Comparison of ENCODE assay signal across 1 cellular context in genomic region chr16:84947996-84948854, GRCh38.
A peak's percentile ranks its signal among the peaks of the same experiment; 100 is the strongest.
TF ChIP-seq lines count a peak whose summit lies in the region.

No MANE protein-coding gene starts in this region.

TF ChIP-seq in HepG2, 621 proteins besides CTCF, POLR2A, EP300 and RAD21 (continued from another document and continues in another):
- TF ChIP-seq ZNF318 (CRISPR knock-in tag; IDR thresholded peaks at IDR 0.05) (no peak), CEBPB (IDR thresholded peaks at IDR 0.05; ENCODE audit: borderline replicate concordance, low read depth, low read length) (no peak), ZNF337 (CRISPR knock-in tag; IDR thresholded peaks at IDR 0.05; ENCODE audit: borderline replicate concordance, low read depth) (no peak), TCF7 (IDR thresholded peaks at IDR 0.05; ENCODE audit: low read depth) (no peak), ZFP90 (CRISPR knock-in tag; IDR thresholded peaks at IDR 0.05; ENCODE audit: borderline replicate concordance) (no peak), ZNF282 (IDR thresholded peaks at IDR 0.05; ENCODE audit: partially characterized antibody) (no peak), TEAD3 (CRISPR knock-in tag; optimal IDR thresholded peaks at IDR 0.05; ENCODE audit: borderline replicate concordance) (no peak), CBX1 (IDR thresholded peaks at IDR 0.05; ENCODE audit: low read depth) (peak; percentile 56), CHCHD3 (CRISPR knock-in tag; IDR thresholded peaks at IDR 0.05) (no peak), CREM (IDR thresholded peaks at IDR 0.05) (no peak), CREM (CRISPR knock-in tag; IDR thresholded peaks at IDR 0.05) (no peak), HDAC6 (IDR thresholded peaks at IDR 0.05; ENCODE audit: low read depth, low read length) (no peak), CSRNP2 (CRISPR knock-in tag; conservative IDR thresholded peaks at IDR 0.05; ENCODE audit: low read depth) (no peak), CBX5 (CRISPR knock-in tag; IDR thresholded peaks at IDR 0.05; ENCODE audit: borderline replicate concordance) (no peak), FOXJ3 (CRISPR knock-in tag; IDR thresholded peaks at IDR 0.05; ENCODE audit: borderline replicate concordance) (no peak; the same call in 1 of the 2 replicates), MTA3 (CRISPR knock-in tag; IDR thresholded peaks at IDR 0.05) (no peak), ZFP41 (CRISPR knock-in tag; IDR thresholded peaks at IDR 0.05; ENCODE audit: borderline replicate concordance) (no peak), ZNF549 (CRISPR knock-in tag; IDR thresholded peaks at IDR 0.05) (no peak), ZSCAN25 (CRISPR knock-in tag; IDR thresholded peaks at IDR 0.05) (0 out of 2 replicates have a peak, but pooled peaks have one; percentile 59), LBX2 (CRISPR knock-in tag; IDR thresholded peaks at IDR 0.05; ENCODE audit: borderline replicate concordance) (peak; percentile 77; the same call in 1 of the 2 replicates), ETV5 (CRISPR knock-in tag; IDR thresholded peaks at IDR 0.05; ENCODE audit: borderline replicate concordance) (peak; percentile 86), HNRNPK (IDR thresholded peaks at IDR 0.05; ENCODE audit: low read depth, low read length, poor library complexity, severe bottlenecking) (no peak), ZMYM2 (CRISPR knock-in tag; IDR thresholded peaks at IDR 0.05) (0 out of 2 replicates have a peak, but pooled peaks have one; percentile 14), ZNF142 (CRISPR knock-in tag; IDR thresholded peaks at IDR 0.05) (no peak), ZNF607 (CRISPR knock-in tag; IDR thresholded peaks at IDR 0.05; ENCODE audit: borderline replicate concordance) (0 out of 2 replicates have a peak, but pooled peaks have one; percentile 26), ZNF562 (CRISPR knock-in tag; IDR thresholded peaks at IDR 0.05; ENCODE audit: borderline replicate concordance) (no peak), ZKSCAN5 (CRISPR knock-in tag; IDR thresholded peaks at IDR 0.05) (no peak), ZNF546 (CRISPR knock-in tag; conservative IDR thresholded peaks at IDR 0.05) (no peak), KDM3A (CRISPR knock-in tag; IDR thresholded peaks at IDR 0.05; ENCODE audit: low read depth) (no peak), ZNF704 (CRISPR knock-in tag; IDR thresholded peaks at IDR 0.05; ENCODE audit: borderline replicate concordance) (no peak), ZFP1 (CRISPR knock-in tag; IDR thresholded peaks at IDR 0.05) (no peak), ZZZ3 (CRISPR knock-in tag; IDR thresholded peaks at IDR 0.05; ENCODE audit: borderline replicate concordance) (no peak), ZBTB4 (CRISPR knock-in tag; IDR thresholded peaks at IDR 0.05; ENCODE audit: borderline replicate concordance) (no peak), ATAD3A (CRISPR knock-in tag; IDR thresholded peaks at IDR 0.05) (no peak), NONO (IDR thresholded peaks at IDR 0.05) (no peak), NONO (CRISPR knock-in tag; conservative IDR thresholded peaks at IDR 0.05) (peak; percentile 78), HOXA5 (CRISPR knock-in tag; IDR thresholded peaks at IDR 0.05) (no peak), ZNF841 (CRISPR knock-in tag; IDR thresholded peaks at IDR 0.05; ENCODE audit: borderline replicate concordance) (no peak)
